In genomic region chr16:11361751-11362742, GRCh38 we compare ENCODE assay signal across 8 cellular contexts. TPM values are rescaled to one million over a fixed set of nuclear protein-coding genes. Genes with fewer than 3 reads are reported as not detected.
DNase-seq lines count a peak whose midpoint lies in the region; ATAC-seq and TF ChIP-seq lines count a peak whose summit lies in the region.

No MANE protein-coding gene starts in this region.

- H3K27ac ChIP-seq in spleen: peak overlapping the region in 3 of 8 donors; percentile 18 to 35 (median 21)

- peaks cover 0 to 66% (median 5%) of the 10 kb centered on the region in 7 donors for H3K27me3 ChIP-seq in spleen (replicated peaks in 1 of 7)

- H3K4me3 ChIP-seq in spleen: peak overlapping the region in 3 of 8 donors; percentile 12 to 50 (median 12)

- intact Hi-C loops in activated T-helper 2 cell treated with anti-CD3 and anti-CD28 coated beads, Interferon-gamma antibody, Interleukin-2, Interleukin-4, amounts not matched to agents 10 μg/mL and 5 μg/mL and 100 μg/mL, durations not matched to agents 14 hours and 24 hours and 36 hours (cut with micrococcal nuclease): loop anchor here (2.0 kb wide), 2 partner anchors 51 to 397 kb away; no protein-coding TSS in a partner anchor
- intact Hi-C loops in spleen (cut with DNase I; ENCODE audit: low total_unique reads): no loop called here

- peaks cover 55% of the 10 kb centered on the region for H3K4me1 Mint-ChIP-seq in activated T-helper 2 cell treated with anti-CD3 and anti-CD28 coated beads, Interferon-gamma antibody, Interleukin-2, Interleukin-4, amounts not matched to agents 10 μg/mL and 5 μg/mL and 100 μg/mL, durations not matched to agents 14 hours and 24 hours and 36 hours (ENCODE audit: low read depth)

- peaks cover 28 to 71% (median 49%) of the 10 kb centered on the region in 6 donors for H3K4me1 ChIP-seq in spleen

- no peaks in the 10 kb centered on the region for H3K27me3 Mint-ChIP-seq in activated T-helper 2 cell treated with anti-CD3 and anti-CD28 coated beads, Interferon-gamma antibody, Interleukin-2, Interleukin-4, amounts not matched to agents 10 μg/mL and 5 μg/mL and 100 μg/mL, durations not matched to agents 14 hours and 24 hours and 36 hours (ENCODE audit: low read depth)

- ATAC-seq in GM18909 (IDR thresholded peaks at IDR 0.05; ENCODE audit: poor library complexity, unreplicated experiment): no peak

- peak; percentile 7 for DNase-seq in NK-92 treated with Interleukin-12 subunit alpha and Interleukin-12 subunit beta, amount 100 ng/mL, for 24 hours (lab: John Stamatoyannopoulos, UW)
- DNase-seq in NK-92 (lab: John Stamatoyannopoulos, UW; ENCODE audit: unreplicated experiment): no peak
- peak; percentile 84 for DNase-seq in KBM-7
- peak; percentile 33 for DNase-seq in activated T-helper 2 cell treated with anti-CD3 and anti-CD28 coated beads, Interferon-gamma antibody, Interleukin-2, Interleukin-4, amounts not matched to agents 10 μg/mL and 5 μg/mL and 100 μg/mL, durations not matched to agents 14 hours and 24 hours and 36 hours (ENCODE audit: low spot score)
- DNase-seq in spleen: peak; percentile 75
- DNase-seq in NCI-H1436 treated with DMSO at 0.1 percent for 48 hours (lab: John Stamatoyannopoulos, UW): no peak
- no peak for DNase-seq in NCI-H1092 (lab: John Stamatoyannopoulos, UW)

- no peak for TF ChIP-seq POLR2A in spleen (IDR thresholded peaks at IDR 0.05)

- no peaks in the 10 kb centered on the region for H3K36me3 ChIP-seq in spleen

- H3K27ac Mint-ChIP-seq in activated T-helper 2 cell treated with anti-CD3 and anti-CD28 coated beads, Interferon-gamma antibody, Interleukin-2, Interleukin-4, amounts not matched to agents 10 μg/mL and 5 μg/mL and 100 μg/mL, durations not matched to agents 14 hours and 24 hours and 36 hours: peak overlapping the region; percentile 18

- no peaks in the 10 kb centered on the region for H3K9me3 Mint-ChIP-seq in activated T-helper 2 cell treated with anti-CD3 and anti-CD28 coated beads, Interferon-gamma antibody, Interleukin-2, Interleukin-4, amounts not matched to agents 10 μg/mL and 5 μg/mL and 100 μg/mL, durations not matched to agents 14 hours and 24 hours and 36 hours

- no peaks in the 10 kb centered on the region for H3K9me3 ChIP-seq in spleen

- peak overlapping the region; percentile 47 for H3K4me3 Mint-ChIP-seq in activated T-helper 2 cell treated with anti-CD3 and anti-CD28 coated beads, Interferon-gamma antibody, Interleukin-2, Interleukin-4, amounts not matched to agents 10 μg/mL and 5 μg/mL and 100 μg/mL, durations not matched to agents 14 hours and 24 hours and 36 hours (ENCODE audit: low read depth)

- H3K36me3 Mint-ChIP-seq in activated T-helper 2 cell treated with anti-CD3 and anti-CD28 coated beads, Interferon-gamma antibody, Interleukin-2, Interleukin-4, amounts not matched to agents 10 μg/mL and 5 μg/mL and 100 μg/mL, durations not matched to agents 14 hours and 24 hours and 36 hours (ENCODE audit: low read depth): no peaks in the 10 kb centered on the region

- in situ Hi-C loops in KBM-7 (cut with MboI; ENCODE audit: low pct_unique_long_range_greater_than_20kb, low sequenced_read_pairs): loop anchor here (10.0 kb wide), 1 partner anchor 397 kb away; no protein-coding TSS in a partner anchor

- 15 to 30% (median 17%) methylated on average over 16 to 17 of the region's 17 CpGs for WGBS in spleen, 5 donors

- no peak for TF ChIP-seq CTCF in spleen (IDR thresholded peaks at IDR 0.05 in 8 of 11, conservative IDR thresholded peaks at IDR 0.05 in 3 of 11)

RNA-seq across cellular contexts. Expression of gene RMI2, which starts 16.8 kb away (rescaled TPM):
- total RNA-seq in activated T-helper 2 cell treated with anti-CD3 and anti-CD28 coated beads, Interferon-gamma antibody, Interleukin-2, Interleukin-4, amounts not matched to agents 10 μg/mL and 5 μg/mL and 100 μg/mL, durations not matched to agents 14 hours and 24 hours and 36 hours: 65.2 and 67.4 TPM in 2 replicates
- 1 to 10 TPM; 2.4 to 5.7 (median 3.7) TPM for total RNA-seq in spleen
- polyA plus RNA-seq in spleen: 10 to 100 TPM in 1 of 3 donors, 1 to 10 TPM in 2; 4.4 to 23.6 (median 5.8) TPM

Comparison
In these comparisons a context has a peak if more than half of its experiments do, and no peak if none do; other contexts are left out.
1. DNase-seq: peak in NK-92 treated with Interleukin-12 subunit alpha and Interleukin-12 subunit beta, amount 100 ng/mL, for 24 hours (single experiment), KBM-7 (single experiment), activated T-helper 2 cell treated with anti-CD3 and anti-CD28 coated beads, Interferon-gamma antibody, Interleukin-2, Interleukin-4, amounts not matched to agents 10 μg/mL and 5 μg/mL and 100 μg/mL, durations not matched to agents 14 hours and 24 hours and 36 hours (single experiment) and spleen (single experiment); none in NK-92 (single experiment), NCI-H1436 treated with DMSO at 0.1 percent for 48 hours (single experiment) and NCI-H1092 (single experiment).